8 cellular contexts compared by ENCODE assay signal in genomic region chr7:12403287-12404181, GRCh38. TPM values are rescaled to one million over a fixed set of nuclear protein-coding genes. Genes with fewer than 3 reads are reported as not detected.
DNase-seq lines count a peak whose midpoint lies in the region; ATAC-seq and TF ChIP-seq lines count a peak whose summit lies in the region.

Gene VWDE (minus strand): TSS chr7:12403865. CDS start chr7:12403716, 149 bp downstream.

- H3K27me3 ChIP-seq in body of pancreas (no peaks in the 10 kb centered on the region), kidney epithelial cell (ENCODE audit: control insufficient read depth, insufficient read depth, low read length) (peaks cover 4% of the 10 kb centered on the region)

- 1 to 2% methylated on average over 35 to 54 of the region's 54 CpGs for WGBS in body of pancreas, 2 donors

- H3K36me3 ChIP-seq in body of pancreas (replicated peaks in 1 of 2; ENCODE audit: insufficient read depth in 1 of 2, low read depth in 2 of 2), result no peaks in the 10 kb centered on the region
- no peaks in the 10 kb centered on the region for H3K36me3 ChIP-seq in kidney epithelial cell (ENCODE audit: control insufficient read depth, insufficient read depth, low read length)

- peak within 1 kb of the TSS; percentile 92 for H3K4me3 Mint-ChIP-seq in T-helper 1 cell treated with Interleukin-12 subunit alpha and Interleukin-12 subunit beta and Interleukin-4 antibody, amounts not matched to agents 30 μg/mL and 1 μg/mL, for 36 hours

- peaks cover 41% of the 10 kb centered on the region for H3K27me3 Mint-ChIP-seq in T-helper 1 cell treated with Interleukin-12 subunit alpha and Interleukin-12 subunit beta and Interleukin-4 antibody, amounts not matched to agents 30 μg/mL and 1 μg/mL, for 36 hours (ENCODE audit: low read depth)

- H3K27ac ChIP-seq in body of pancreas, result no peak within 1 kb of the TSS

- ATAC-seq in GM21526 (IDR thresholded peaks at IDR 0.05; ENCODE audit: low FRiP score, unreplicated experiment) (peak; percentile 71), body of pancreas (peak; percentile 75)

- peaks cover 13% of the 10 kb centered on the region for H3K4me1 ChIP-seq in body of pancreas

- peak in 1 of 3 donors; percentile 31 for TF ChIP-seq POLR2A in body of pancreas (IDR thresholded peaks at IDR 0.05)

- peak within 1 kb of the TSS; percentile 15 to 30 for H3K4me3 ChIP-seq in body of pancreas
- H3K4me3 ChIP-seq in kidney epithelial cell (ENCODE audit: low read depth, low read length), result peak within 1 kb of the TSS; percentile 41

- DNase-seq in Ammon's horn (ENCODE audit: low spot score) (peak; percentile 35), NCI-H128 (lab: John Stamatoyannopoulos, UW; ENCODE audit: unreplicated experiment) (peak; percentile 48), body of pancreas (peak; percentile 36 to 69 (median 52)), kidney epithelial cell (ENCODE audit: low read depth) (no peak), T1000 (lab: John Stamatoyannopoulos, UW) (no peak)
- peak; percentile 12 to 25 for DNase-seq in stimulated activated CD4-positive, alpha-beta T cell treated with anti-CD3 and anti-CD28 coated beads, Interleukin-1b, Interleukin-23, amount 100 ng/mL, for 4 hours (ENCODE audit: low read depth in 2 of 2)

- peaks cover 6% of the 10 kb centered on the region for H3K9me3 Mint-ChIP-seq in T-helper 1 cell treated with Interleukin-12 subunit alpha and Interleukin-12 subunit beta and Interleukin-4 antibody, amounts not matched to agents 30 μg/mL and 1 μg/mL, for 36 hours

- H3K27ac Mint-ChIP-seq in T-helper 1 cell treated with Interleukin-12 subunit alpha and Interleukin-12 subunit beta and Interleukin-4 antibody, amounts not matched to agents 30 μg/mL and 1 μg/mL, for 36 hours, result peak within 1 kb of the TSS; percentile 85

- intact Hi-C loops in body of pancreas (cut with DNase I), result no loop called here

- TF ChIP-seq CTCF in body of pancreas (IDR thresholded peaks at IDR 0.05) (no peak), kidney epithelial cell (IDR thresholded peaks at IDR 0.05; ENCODE audit: insufficient read depth, low read length, poor library complexity, severe bottlenecking) (no peak)

- peaks cover 2% of the 10 kb centered on the region for H3K36me3 Mint-ChIP-seq in T-helper 1 cell treated with Interleukin-12 subunit alpha and Interleukin-12 subunit beta and Interleukin-4 antibody, amounts not matched to agents 30 μg/mL and 1 μg/mL, for 36 hours (ENCODE audit: low read depth)

- H3K4me1 Mint-ChIP-seq in T-helper 1 cell treated with Interleukin-12 subunit alpha and Interleukin-12 subunit beta and Interleukin-4 antibody, amounts not matched to agents 30 μg/mL and 1 μg/mL, for 36 hours (ENCODE audit: low read depth), result peaks cover 18% of the 10 kb centered on the region

- H3K9me3 ChIP-seq in body of pancreas, result no peaks in the 10 kb centered on the region

RNA-seq across cellular contexts. Expression of gene VWDE, which starts in this region (rescaled TPM):
- total RNA-seq in body of pancreas (1 to 10 TPM; 1.6 to 2.6 TPM), kidney epithelial cell (1.4 and 3.3 TPM in 2 replicates)

Comparison
In these comparisons a context has a peak if more than half of its experiments do, and no peak if none do; other contexts are left out.
1. DNase-seq: peak in Ammon's horn (single experiment), NCI-H128 (single experiment), body of pancreas (4 of 4) and stimulated activated CD4-positive, alpha-beta T cell treated with anti-CD3 and anti-CD28 coated beads, Interleukin-1b, Interleukin-23, amount 100 ng/mL, for 4 hours (2 of 2); none in kidney epithelial cell (single experiment) and T1000 (single experiment).